In the genomic region with DNA sequence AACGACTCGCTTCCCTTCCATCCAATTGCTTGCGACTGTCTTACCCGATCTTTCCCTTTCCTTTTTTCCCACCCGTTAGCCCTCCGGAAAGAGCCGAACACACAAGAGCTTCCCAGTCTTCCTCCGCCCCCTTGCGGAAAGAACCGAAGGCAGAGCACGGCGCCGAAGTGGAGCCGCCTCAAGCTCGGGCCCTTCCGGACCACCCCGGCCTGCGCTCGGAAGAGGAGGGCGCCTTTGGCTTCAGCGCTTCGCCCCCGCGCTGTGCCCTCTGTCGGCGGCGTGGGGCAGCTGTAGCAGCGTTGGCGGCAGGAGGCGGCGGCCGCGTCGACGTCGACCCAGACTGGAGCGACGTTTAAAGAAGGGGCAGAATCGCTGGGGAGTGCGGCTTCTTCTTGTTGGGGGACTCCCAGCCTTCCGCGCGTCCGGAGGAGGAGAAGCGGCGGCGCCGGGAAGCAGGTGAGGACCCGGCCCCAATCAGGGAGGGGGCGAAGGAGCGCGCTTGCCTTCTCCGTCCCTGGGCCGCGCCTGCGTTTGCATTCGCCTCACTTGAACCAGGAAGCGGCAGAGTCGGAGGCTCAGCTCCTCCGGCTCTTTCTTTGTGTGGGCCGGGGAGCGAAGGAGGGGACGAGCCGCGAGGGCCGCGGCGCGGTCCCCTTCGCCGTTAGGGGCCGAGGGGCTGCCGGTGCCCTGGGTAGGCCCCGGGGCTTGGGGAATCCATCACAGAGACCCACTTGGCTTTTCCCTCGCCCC, we compare ENCODE assay signal across 8 cellular contexts. TPM values are rescaled to one million over a fixed set of nuclear protein-coding genes. Genes with fewer than 3 reads are reported as not detected.
DNase-seq lines count a peak whose midpoint lies in the region; ATAC-seq and TF ChIP-seq lines count a peak whose summit lies in the region.

A gene with protein sequence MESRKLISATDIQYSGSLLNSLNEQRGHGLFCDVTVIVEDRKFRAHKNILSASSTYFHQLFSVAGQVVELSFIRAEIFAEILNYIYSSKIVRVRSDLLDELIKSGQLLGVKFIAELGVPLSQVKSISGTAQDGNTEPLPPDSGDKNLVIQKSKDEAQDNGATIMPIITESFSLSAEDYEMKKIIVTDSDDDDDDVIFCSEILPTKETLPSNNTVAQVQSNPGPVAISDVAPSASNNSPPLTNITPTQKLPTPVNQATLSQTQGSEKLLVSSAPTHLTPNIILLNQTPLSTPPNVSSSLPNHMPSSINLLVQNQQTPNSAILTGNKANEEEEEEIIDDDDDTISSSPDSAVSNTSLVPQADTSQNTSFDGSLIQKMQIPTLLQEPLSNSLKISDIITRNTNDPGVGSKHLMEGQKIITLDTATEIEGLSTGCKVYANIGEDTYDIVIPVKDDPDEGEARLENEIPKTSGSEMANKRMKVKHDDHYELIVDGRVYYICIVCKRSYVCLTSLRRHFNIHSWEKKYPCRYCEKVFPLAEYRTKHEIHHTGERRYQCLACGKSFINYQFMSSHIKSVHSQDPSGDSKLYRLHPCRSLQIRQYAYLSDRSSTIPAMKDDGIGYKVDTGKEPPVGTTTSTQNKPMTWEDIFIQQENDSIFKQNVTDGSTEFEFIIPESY (plus strand): TSS at position 291 of the 750 bp plus-strand sequence. CDS start 2,604 bp downstream, outside the sequence.

- H3K4me3 Mint-ChIP-seq in CD14-positive monocyte, result peak within 1 kb of the TSS; percentile 93 to 96

- DNase-seq in CD14-positive monocyte (ENCODE audit: low spot score) (peak; percentile 84), NCI-H69 (lab: John Stamatoyannopoulos, UW) (peak; percentile 96), dedifferentiated amniotic fluid mesenchymal stem cell (ENCODE audit: extremely low spot score) (peak; percentile 95), left lobe of liver (ENCODE audit: low spot score) (peak; percentile 89)
- peak; percentile 79 for DNase-seq in activated CD4-positive, alpha-beta T cell treated with anti-CD3 and anti-CD28 coated beads, Interleukin-2, amount 50 U/mL, for 1 hour
- DNase-seq in stimulated activated CD4-positive, alpha-beta T cell treated with anti-CD3 and anti-CD28 coated beads, Interleukin-2, amount 100 ng/mL, for 4 hours (ENCODE audit: low read depth), result peak; percentile 75

- peaks cover 0 to 10% (median 0%) of the 10 kb centered on the region in 3 donors for H3K27me3 Mint-ChIP-seq in CD14-positive monocyte (ENCODE audit: low read depth in 3 of 3)

- peak within 1 kb of the TSS; percentile 92 to 98 (median 96) for H3K27ac Mint-ChIP-seq in CD14-positive monocyte

- TF ChIP-seq CTCF in CD14-positive monocyte (IDR thresholded peaks at IDR 0.05), result peak; percentile 64

- peaks cover 0 to 7% (median 0%) of the 10 kb centered on the region in 7 donors for H3K9me3 Mint-ChIP-seq in CD14-positive monocyte

- ATAC-seq in GM19351 (IDR thresholded peaks at IDR 0.05; ENCODE audit: unreplicated experiment), result peak; percentile 92
- peak; percentile 99 for ATAC-seq in HG03521 (IDR thresholded peaks at IDR 0.05; ENCODE audit: unreplicated experiment)
- peak; percentile 97 for ATAC-seq in left lobe of liver

- H3K36me3 Mint-ChIP-seq in CD14-positive monocyte, result peaks cover 19 to 24% of the 10 kb centered on the region in 2 donors

- H3K4me1 Mint-ChIP-seq in CD14-positive monocyte, result peaks cover 14% of the 10 kb centered on the region

- intact Hi-C loops in CD14-positive monocyte (cut with micrococcal nuclease), result loop anchor here (5.0 kb wide), 2 partner anchors 57 to 62 kb away; partner anchors contain the start of gene TMEM255A (in 1 of the 2)

RNA-seq across cellular contexts. Expression of the gene that starts here (rescaled TPM):
- polyA plus RNA-seq in CD14-positive monocyte, result 10 to 100 TPM in 1 of 2 donors, 1 to 10 TPM in 1; 8.6 to 10.6 TPM
- 7.8 TPM for total RNA-seq in left lobe of liver

Comparison
In these comparisons a context has a peak if more than half of its experiments do, and no peak if none do; other contexts are left out.
1. Peak in every context shown above with its lines: DNase-seq and ATAC-seq.